Comparison of ENCODE assay signal across 1 cellular context in genomic region chr10:47061776-47062175, GRCh38.
TF ChIP-seq lines count a peak whose summit lies in the region.

No MANE protein-coding gene starts in this region.

TF ChIP-seq in IMR-90, 13 proteins besides CTCF, POLR2A, EP300 and RAD21 (continued from another document):
- TF ChIP-seq ELK1 (IDR thresholded peaks at IDR 0.05; ENCODE audit: borderline replicate concordance, low read depth, low read length) = no peak
- no peak for TF ChIP-seq MAZ (IDR thresholded peaks at IDR 0.05; ENCODE audit: borderline replicate concordance, low read depth, low read length)
- TF ChIP-seq BHLHE40 (IDR thresholded peaks at IDR 0.05; ENCODE audit: low read depth, low read length) = no peak
- TF ChIP-seq CEBPB (IDR thresholded peaks at IDR 0.05; ENCODE audit: low read depth, low read length) = no peak
- no peak for TF ChIP-seq MXI1 (IDR thresholded peaks at IDR 0.05; ENCODE audit: borderline replicate concordance, low read depth, low read length)
- TF ChIP-seq MAFK (IDR thresholded peaks at IDR 0.05; ENCODE audit: low read depth, low read length) = no peak
- TF ChIP-seq RCOR1 (IDR thresholded peaks at IDR 0.05; ENCODE audit: insufficient replicate concordance, low read length) = no peak
- TF ChIP-seq USF2 (IDR thresholded peaks at IDR 0.05; ENCODE audit: low read depth, low read length) = no peak
- TF ChIP-seq CHD1 (IDR thresholded peaks at IDR 0.05; ENCODE audit: low read depth, low read length) = no peak
- TF ChIP-seq FOS (IDR thresholded peaks at IDR 0.05; ENCODE audit: low read depth, low read length) = no peak
